1 cellular context compared by ENCODE assay signal in genomic region chr5:173327948-173328895, GRCh38.
TF ChIP-seq lines count a peak whose summit lies in the region.

A gene with protein sequence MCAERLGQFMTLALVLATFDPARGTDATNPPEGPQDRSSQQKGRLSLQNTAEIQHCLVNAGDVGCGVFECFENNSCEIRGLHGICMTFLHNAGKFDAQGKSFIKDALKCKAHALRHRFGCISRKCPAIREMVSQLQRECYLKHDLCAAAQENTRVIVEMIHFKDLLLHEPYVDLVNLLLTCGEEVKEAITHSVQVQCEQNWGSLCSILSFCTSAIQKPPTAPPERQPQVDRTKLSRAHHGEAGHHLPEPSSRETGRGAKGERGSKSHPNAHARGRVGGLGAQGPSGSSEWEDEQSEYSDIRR (minus strand): TSS chr5:173328414. CDS start chr5:173328193, 221 bp downstream.

TF ChIP-seq in HepG2, 621 proteins besides CTCF, POLR2A, EP300 and RAD21 (continued from another document and continues in another):
- TF ChIP-seq, protein P1, sequence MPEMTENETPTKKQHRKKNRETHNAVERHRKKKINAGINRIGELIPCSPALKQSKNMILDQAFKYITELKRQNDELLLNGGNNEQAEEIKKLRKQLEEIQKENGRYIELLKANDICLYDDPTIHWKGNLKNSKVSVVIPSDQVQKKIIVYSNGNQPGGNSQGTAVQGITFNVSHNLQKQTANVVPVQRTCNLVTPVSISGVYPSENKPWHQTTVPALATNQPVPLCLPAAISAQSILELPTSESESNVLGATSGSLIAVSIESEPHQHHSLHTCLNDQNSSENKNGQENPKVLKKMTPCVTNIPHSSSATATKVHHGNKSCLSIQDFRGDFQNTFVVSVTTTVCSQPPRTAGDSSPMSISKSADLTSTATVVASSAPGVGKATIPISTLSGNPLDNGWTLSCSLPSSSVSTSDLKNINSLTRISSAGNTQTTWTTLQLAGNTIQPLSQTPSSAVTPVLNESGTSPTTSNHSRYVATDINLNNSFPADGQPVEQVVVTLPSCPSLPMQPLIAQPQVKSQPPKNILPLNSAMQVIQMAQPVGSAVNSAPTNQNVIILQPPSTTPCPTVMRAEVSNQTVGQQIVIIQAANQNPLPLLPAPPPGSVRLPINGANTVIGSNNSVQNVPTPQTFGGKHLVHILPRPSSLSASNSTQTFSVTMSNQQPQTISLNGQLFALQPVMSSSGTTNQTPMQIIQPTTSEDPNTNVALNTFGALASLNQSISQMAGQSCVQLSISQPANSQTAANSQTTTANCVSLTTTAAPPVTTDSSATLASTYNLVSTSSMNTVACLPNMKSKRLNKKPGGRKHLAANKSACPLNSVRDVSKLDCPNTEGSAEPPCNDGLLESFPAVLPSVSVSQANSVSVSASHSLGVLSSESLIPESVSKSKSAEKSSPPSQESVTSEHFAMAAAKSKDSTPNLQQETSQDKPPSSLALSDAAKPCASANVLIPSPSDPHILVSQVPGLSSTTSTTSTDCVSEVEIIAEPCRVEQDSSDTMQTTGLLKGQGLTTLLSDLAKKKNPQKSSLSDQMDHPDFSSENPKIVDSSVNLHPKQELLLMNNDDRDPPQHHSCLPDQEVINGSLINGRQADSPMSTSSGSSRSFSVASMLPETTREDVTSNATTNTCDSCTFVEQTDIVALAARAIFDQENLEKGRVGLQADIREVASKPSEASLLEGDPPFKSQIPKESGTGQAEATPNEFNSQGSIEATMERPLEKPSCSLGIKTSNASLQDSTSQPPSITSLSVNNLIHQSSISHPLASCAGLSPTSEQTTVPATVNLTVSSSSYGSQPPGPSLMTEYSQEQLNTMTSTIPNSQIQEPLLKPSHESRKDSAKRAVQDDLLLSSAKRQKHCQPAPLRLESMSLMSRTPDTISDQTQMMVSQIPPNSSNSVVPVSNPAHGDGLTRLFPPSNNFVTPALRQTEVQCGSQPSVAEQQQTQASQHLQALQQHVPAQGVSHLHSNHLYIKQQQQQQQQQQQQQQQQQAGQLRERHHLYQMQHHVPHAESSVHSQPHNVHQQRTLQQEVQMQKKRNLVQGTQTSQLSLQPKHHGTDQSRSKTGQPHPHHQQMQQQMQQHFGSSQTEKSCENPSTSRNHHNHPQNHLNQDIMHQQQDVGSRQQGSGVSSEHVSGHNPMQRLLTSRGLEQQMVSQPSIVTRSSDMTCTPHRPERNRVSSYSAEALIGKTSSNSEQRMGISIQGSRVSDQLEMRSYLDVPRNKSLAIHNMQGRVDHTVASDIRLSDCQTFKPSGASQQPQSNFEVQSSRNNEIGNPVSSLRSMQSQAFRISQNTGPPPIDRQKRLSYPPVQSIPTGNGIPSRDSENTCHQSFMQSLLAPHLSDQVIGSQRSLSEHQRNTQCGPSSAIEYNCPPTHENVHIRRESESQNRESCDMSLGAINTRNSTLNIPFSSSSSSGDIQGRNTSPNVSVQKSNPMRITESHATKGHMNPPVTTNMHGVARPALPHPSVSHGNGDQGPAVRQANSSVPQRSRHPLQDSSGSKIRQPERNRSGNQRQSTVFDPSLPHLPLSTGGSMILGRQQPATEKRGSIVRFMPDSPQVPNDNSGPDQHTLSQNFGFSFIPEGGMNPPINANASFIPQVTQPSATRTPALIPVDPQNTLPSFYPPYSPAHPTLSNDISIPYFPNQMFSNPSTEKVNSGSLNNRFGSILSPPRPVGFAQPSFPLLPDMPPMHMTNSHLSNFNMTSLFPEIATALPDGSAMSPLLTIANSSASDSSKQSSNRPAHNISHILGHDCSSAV (CRISPR knock-in tag; IDR thresholded peaks at IDR 0.05; ENCODE audit: borderline replicate concordance) = no peak
- TF ChIP-seq ZNF713 (CRISPR knock-in tag; IDR thresholded peaks at IDR 0.05) (no peak), ZNF138 (CRISPR knock-in tag; IDR thresholded peaks at IDR 0.05; ENCODE audit: low read depth) (no peak; the same call in 1 of the 2 replicates), ZNF747 (CRISPR knock-in tag; IDR thresholded peaks at IDR 0.05; ENCODE audit: borderline replicate concordance) (no peak; the same call in 1 of the 2 replicates), ZC3H13 (CRISPR knock-in tag; IDR thresholded peaks at IDR 0.05) (peak; percentile 98), ZBTB1 (CRISPR knock-in tag; IDR thresholded peaks at IDR 0.05; ENCODE audit: borderline replicate concordance) (no peak), NFIB (CRISPR knock-in tag; IDR thresholded peaks at IDR 0.05; ENCODE audit: borderline replicate concordance) (no peak), ZKSCAN1 (IDR thresholded peaks at IDR 0.05; ENCODE audit: low read length) (no peak), HINFP (CRISPR knock-in tag; IDR thresholded peaks at IDR 0.05; ENCODE audit: low read depth) (peak; percentile 34), ZNF790 (CRISPR knock-in tag; IDR thresholded peaks at IDR 0.05; ENCODE audit: borderline replicate concordance) (0 out of 2 replicates have a peak, but pooled peaks have one; percentile 59), RCOR2 (CRISPR knock-in tag; IDR thresholded peaks at IDR 0.05) (no peak), ZNF775 (CRISPR knock-in tag; IDR thresholded peaks at IDR 0.05; ENCODE audit: borderline replicate concordance) (no peak), ZNF430 (CRISPR knock-in tag; IDR thresholded peaks at IDR 0.05) (peak; percentile 90), CENPBD1 (CRISPR knock-in tag; IDR thresholded peaks at IDR 0.05; ENCODE audit: borderline replicate concordance, low read depth) (no peak), POLR2G (IDR thresholded peaks at IDR 0.05; ENCODE audit: low read depth, low read length) (peak; percentile 99), ZNF275 (CRISPR knock-in tag; IDR thresholded peaks at IDR 0.05; ENCODE audit: borderline replicate concordance) (peak; percentile 51; the same call in 1 of the 2 replicates), ZFP82 (CRISPR knock-in tag; IDR thresholded peaks at IDR 0.05; ENCODE audit: borderline replicate concordance) (peak; percentile 49; the same call in 1 of the 2 replicates), ZNF274 (CRISPR knock-in tag; IDR thresholded peaks at IDR 0.05) (peak; percentile 78; the same call in 1 of the 2 replicates), THYN1 (CRISPR knock-in tag; IDR thresholded peaks at IDR 0.05; ENCODE audit: borderline replicate concordance, low read depth) (no peak; the same call in 1 of the 2 replicates), KDM5A (IDR thresholded peaks at IDR 0.05; ENCODE audit: borderline replicate concordance, low read length) (peak; percentile 26; the same call in 1 of the 2 replicates), ZNF512B (CRISPR knock-in tag; IDR thresholded peaks at IDR 0.05; ENCODE audit: borderline replicate concordance) (no peak; the same call in none of the 2 replicates), GLMP (CRISPR knock-in tag; IDR thresholded peaks at IDR 0.05; ENCODE audit: borderline replicate concordance) (no peak)
- TF ChIP-seq, protein P2, sequence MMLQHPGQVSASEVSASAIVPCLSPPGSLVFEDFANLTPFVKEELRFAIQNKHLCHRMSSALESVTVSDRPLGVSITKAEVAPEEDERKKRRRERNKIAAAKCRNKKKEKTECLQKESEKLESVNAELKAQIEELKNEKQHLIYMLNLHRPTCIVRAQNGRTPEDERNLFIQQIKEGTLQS (CRISPR knock-in tag; IDR thresholded peaks at IDR 0.05) = peak; percentile 56; the same call in 1 of the 2 replicates
- TF ChIP-seq, protein P3, sequence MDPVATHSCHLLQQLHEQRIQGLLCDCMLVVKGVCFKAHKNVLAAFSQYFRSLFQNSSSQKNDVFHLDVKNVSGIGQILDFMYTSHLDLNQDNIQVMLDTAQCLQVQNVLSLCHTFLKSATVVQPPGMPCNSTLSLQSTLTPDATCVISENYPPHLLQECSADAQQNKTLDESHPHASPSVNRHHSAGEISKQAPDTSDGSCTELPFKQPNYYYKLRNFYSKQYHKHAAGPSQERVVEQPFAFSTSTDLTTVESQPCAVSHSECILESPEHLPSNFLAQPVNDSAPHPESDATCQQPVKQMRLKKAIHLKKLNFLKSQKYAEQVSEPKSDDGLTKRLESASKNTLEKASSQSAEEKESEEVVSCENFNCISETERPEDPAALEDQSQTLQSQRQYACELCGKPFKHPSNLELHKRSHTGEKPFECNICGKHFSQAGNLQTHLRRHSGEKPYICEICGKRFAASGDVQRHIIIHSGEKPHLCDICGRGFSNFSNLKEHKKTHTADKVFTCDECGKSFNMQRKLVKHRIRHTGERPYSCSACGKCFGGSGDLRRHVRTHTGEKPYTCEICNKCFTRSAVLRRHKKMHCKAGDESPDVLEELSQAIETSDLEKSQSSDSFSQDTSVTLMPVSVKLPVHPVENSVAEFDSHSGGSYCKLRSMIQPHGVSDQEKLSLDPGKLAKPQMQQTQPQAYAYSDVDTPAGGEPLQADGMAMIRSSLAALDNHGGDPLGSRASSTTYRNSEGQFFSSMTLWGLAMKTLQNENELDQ (CRISPR knock-in tag; IDR thresholded peaks at IDR 0.05; ENCODE audit: borderline replicate concordance) = no peak
- TF ChIP-seq, protein P4, sequence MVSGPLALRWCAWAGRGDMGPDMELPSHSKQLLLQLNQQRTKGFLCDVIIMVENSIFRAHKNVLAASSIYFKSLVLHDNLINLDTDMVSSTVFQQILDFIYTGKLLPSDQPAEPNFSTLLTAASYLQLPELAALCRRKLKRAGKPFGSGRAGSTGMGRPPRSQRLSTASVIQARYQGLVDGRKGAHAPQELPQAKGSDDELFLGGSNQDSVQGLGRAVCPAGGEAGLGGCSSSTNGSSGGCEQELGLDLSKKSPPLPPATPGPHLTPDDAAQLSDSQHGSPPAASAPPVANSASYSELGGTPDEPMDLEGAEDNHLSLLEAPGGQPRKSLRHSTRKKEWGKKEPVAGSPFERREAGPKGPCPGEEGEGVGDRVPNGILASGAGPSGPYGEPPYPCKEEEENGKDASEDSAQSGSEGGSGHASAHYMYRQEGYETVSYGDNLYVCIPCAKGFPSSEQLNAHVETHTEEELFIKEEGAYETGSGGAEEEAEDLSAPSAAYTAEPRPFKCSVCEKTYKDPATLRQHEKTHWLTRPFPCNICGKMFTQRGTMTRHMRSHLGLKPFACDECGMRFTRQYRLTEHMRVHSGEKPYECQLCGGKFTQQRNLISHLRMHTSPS (CRISPR knock-in tag; IDR thresholded peaks at IDR 0.05; ENCODE audit: low read depth) = no peak
- TF ChIP-seq, protein P5, sequence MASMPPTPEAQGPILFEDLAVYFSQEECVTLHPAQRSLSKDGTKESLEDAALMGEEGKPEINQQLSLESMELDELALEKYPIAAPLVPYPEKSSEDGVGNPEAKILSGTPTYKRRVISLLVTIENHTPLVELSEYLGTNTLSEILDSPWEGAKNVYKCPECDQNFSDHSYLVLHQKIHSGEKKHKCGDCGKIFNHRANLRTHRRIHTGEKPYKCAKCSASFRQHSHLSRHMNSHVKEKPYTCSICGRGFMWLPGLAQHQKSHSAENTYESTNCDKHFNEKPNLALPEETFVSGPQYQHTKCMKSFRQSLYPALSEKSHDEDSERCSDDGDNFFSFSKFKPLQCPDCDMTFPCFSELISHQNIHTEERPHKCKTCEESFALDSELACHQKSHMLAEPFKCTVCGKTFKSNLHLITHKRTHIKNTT (CRISPR knock-in tag; IDR thresholded peaks at IDR 0.05) = no peak
